In genomic region chr2:119157850-119158511, GRCh38 we compare ENCODE assay signal across 26 cellular contexts. TPM values are rescaled to one million over a fixed set of nuclear protein-coding genes. Genes with fewer than 3 reads are reported as not detected.
DNase-seq lines count a peak whose midpoint lies in the region; ATAC-seq and TF ChIP-seq lines count a peak whose summit lies in the region.
"Had no signal": no experiment of that assay in that cellular context is flagged by ENCODE, and none has a peak within 500 bp of the region (broad histone marks: within the 10 kb centered on the region; RNA-seq: fewer than 3 reads in every experiment).

No MANE protein-coding gene starts in this region.

- peak overlapping the region; percentile 37 for H3K4me3 ChIP-seq in left ventricle myocardium inferior
- peak overlapping the region; percentile 41 for H3K4me3 ChIP-seq in WERI-Rb-1 (ENCODE audit: low read depth, low read length)
- peak overlapping the region; percentile 62 for H3K4me3 ChIP-seq in iPS-18c (ENCODE audit: insufficient read depth, low read depth, low read length)
- H3K4me3 ChIP-seq: thoracic aorta had no signal

- no peaks in the 10 kb centered on the region for H3K36me3 ChIP-seq in left ventricle myocardium inferior
- no peaks in the 10 kb centered on the region for H3K36me3 ChIP-seq in WERI-Rb-1
- H3K36me3 ChIP-seq: thoracic aorta had no signal

- H3K27me3 Mint-ChIP-seq in CD4-positive, alpha-beta T cell = peaks cover 72% of the 10 kb centered on the region

- DNase-seq in left ventricle myocardium inferior = no peak
- DNase-seq in left ventricle myocardium superior = no peak
- no peak for DNase-seq in WERI-Rb-1
- no peak for DNase-seq in CD4-positive, alpha-beta T cell
- DNase-seq: activated CD4-positive, CD25-positive, alpha-beta regulatory T cell treated with anti-CD3 and anti-CD28 coated beads, Interleukin-2, amount 50 U/mL, for 72 hours; activated CD8-positive, alpha-beta T cell treated with anti-CD3 and anti-CD28 coated beads, Interleukin-2, amount 10 ng/mL, durations not matched to agents 7 days and 5 days; activated naive CD4-positive, alpha-beta T cell; activated T-cell treated with anti-CD3 and anti-CD28 coated beads, Interleukin-2, amount 50 U/mL, for 1 hour; amniotic stem cell; CD4-positive, alpha-beta memory T cell; central memory CD4-positive, alpha-beta T cell; HCEC 1CT; hippocampal formation; left cardiac atrium; midbrain; NCI-H446 treated with DMSO at 0.1 percent for 48 hours; RPMI8226; T1000 had no signal

- H3K27ac Mint-ChIP-seq in CD4-positive, alpha-beta T cell = no peak overlapping the region
- H3K27ac Mint-ChIP-seq: activated CD8-positive, alpha-beta T cell treated with anti-CD3 and anti-CD28 coated beads, Interleukin-2, amount 10 ng/mL, durations not matched to agents 7 days and 5 days; nephron; stimulated activated effector memory CD8-positive, alpha-beta T cell treated with anti-CD3 and anti-CD28 coated beads, Interleukin-12 subunit alpha, Interleukin-12 subunit beta, amount 100 ng/mL, for 72 hours had no signal

- H3K36me3 Mint-ChIP-seq in CD4-positive, alpha-beta T cell (ENCODE audit: low read depth) = no peaks in the 10 kb centered on the region
- H3K36me3 Mint-ChIP-seq: CD4-positive, alpha-beta memory T cell; stimulated activated effector memory CD8-positive, alpha-beta T cell treated with anti-CD3 and anti-CD28 coated beads, Interleukin-12 subunit alpha, Interleukin-12 subunit beta, amount 100 ng/mL, for 72 hours had no signal

- H3K4me3 Mint-ChIP-seq in CD4-positive, alpha-beta T cell = no peak overlapping the region
- H3K4me3 Mint-ChIP-seq: activated CD8-positive, alpha-beta T cell treated with anti-CD3 and anti-CD28 coated beads, Interleukin-2, amount 10 ng/mL, durations not matched to agents 7 days and 5 days; CD4-positive, alpha-beta memory T cell; stimulated activated effector memory CD8-positive, alpha-beta T cell treated with anti-CD3 and anti-CD28 coated beads, Interleukin-12 subunit alpha, Interleukin-12 subunit beta, amount 100 ng/mL, for 72 hours had no signal

- TF ChIP-seq CTCF in left ventricle myocardium inferior (IDR thresholded peaks at IDR 0.05; ENCODE audit: borderline replicate concordance) = no peak
- TF ChIP-seq CTCF in WERI-Rb-1 (IDR thresholded peaks at IDR 0.05; ENCODE audit: low read depth, low read length) = no peak
- no peak for TF ChIP-seq CTCF in CD4-positive, alpha-beta T cell (IDR thresholded peaks at IDR 0.05)

- H3K27ac ChIP-seq in left ventricle myocardium inferior (replicated peaks) (no peak overlapping the region), WERI-Rb-1 (no peak overlapping the region)
- no peak overlapping the region for H3K27ac ChIP-seq in CD4-positive, alpha-beta T cell (ENCODE audit: low read depth, low read length)
- H3K27ac ChIP-seq: thoracic aorta had no signal

- H3K4me1 Mint-ChIP-seq in CD4-positive, alpha-beta T cell (ENCODE audit: low read depth) = no peaks in the 10 kb centered on the region
- H3K4me1 Mint-ChIP-seq: nephron had no signal

- POLR2A ChIA-PET in CD4-positive, alpha-beta T cell (lab: Charles Lee) = no interaction called here

- H3K27me3 ChIP-seq in left ventricle myocardium inferior (ENCODE audit: low read depth) (peaks cover 99% of the 10 kb centered on the region), WERI-Rb-1 (ENCODE audit: insufficient read depth, low read depth, severe bottlenecking) (no peaks in the 10 kb centered on the region)
- peaks cover 50% of the 10 kb centered on the region for H3K27me3 ChIP-seq in CD4-positive, alpha-beta T cell (ENCODE audit: control insufficient read depth, insufficient read depth, low read length)

- intact Hi-C loops in left ventricle myocardium inferior (cut with micrococcal nuclease) = no loop called here
- intact Hi-C loops in left ventricle myocardium superior (cut with micrococcal nuclease) = no loop called here
- intact Hi-C loops in CD4-positive, alpha-beta T cell (cut with DNase I, micrococcal nuclease) = no loop called here

- no peaks in the 10 kb centered on the region for H3K9me3 Mint-ChIP-seq in CD4-positive, alpha-beta T cell
- H3K9me3 Mint-ChIP-seq: stimulated activated effector memory CD8-positive, alpha-beta T cell treated with anti-CD3 and anti-CD28 coated beads, Interleukin-12 subunit alpha, Interleukin-12 subunit beta, amount 100 ng/mL, for 72 hours had no signal

- CTCF ChIA-PET in CD4-positive, alpha-beta T cell (lab: Charles Lee) = no interaction called here

- H3K9me3 ChIP-seq in left ventricle myocardium inferior (replicated peaks) = no peaks in the 10 kb centered on the region
- H3K9me3 ChIP-seq in WERI-Rb-1 (ENCODE audit: severe bottlenecking) = no peaks in the 10 kb centered on the region
- H3K9me3 ChIP-seq in iPS-18c (ENCODE audit: control insufficient read depth, insufficient read depth, low read length) = peaks cover 2% of the 10 kb centered on the region
- H3K9me3 ChIP-seq in CD4-positive, alpha-beta T cell (ENCODE audit: control insufficient read depth, low read length) = no peaks in the 10 kb centered on the region
- H3K9me3 ChIP-seq: thoracic aorta had no signal

- H3K4me1 ChIP-seq in left ventricle myocardium inferior = peaks cover 21% of the 10 kb centered on the region

- ATAC-seq in left ventricle myocardium superior (no peak), HG02642 (IDR thresholded peaks at IDR 0.05; ENCODE audit: poor library complexity, unreplicated experiment) (no peak), HG03025 (IDR thresholded peaks at IDR 0.05; ENCODE audit: low FRiP score, unreplicated experiment) (no peak)
- ATAC-seq in CD4-positive, alpha-beta T cell (ENCODE audit: poor library complexity) = no peak
- ATAC-seq: activated CD8-positive, alpha-beta T cell treated with anti-CD3 and anti-CD28 coated beads, Interleukin-2, amount 10 ng/mL, durations not matched to agents 7 days and 5 days; stimulated activated effector memory CD8-positive, alpha-beta T cell treated with anti-CD3 and anti-CD28 coated beads, Interleukin-12 subunit alpha, Interleukin-12 subunit beta, amount 100 ng/mL, for 72 hours had no signal

RNA-seq across cellular contexts. Expression of gene C1QL2, which starts 0.6 kb away (rescaled TPM):
- total RNA-seq in left ventricle myocardium inferior (not detected), left ventricle myocardium superior (not detected)
- total RNA-seq in CD4-positive, alpha-beta T cell = not detected
- total RNA-seq: activated CD8-positive, alpha-beta T cell treated with anti-CD3 and anti-CD28 coated beads, Interleukin-2, amount 10 ng/mL, durations not matched to agents 7 days and 5 days; CD4-positive, alpha-beta memory T cell; epithelial cell of proximal tubule; left cardiac atrium; posterior vena cava; thoracic aorta had no signal
